ENCODE assay signal across 26 cellular contexts in genomic region chr7:78395298-78396120, GRCh38.
"Had no signal": no experiment of that assay in that cellular context is flagged by ENCODE, and none has a peak within 500 bp of the region (broad histone marks: within the 10 kb centered on the region; RNA-seq: fewer than 3 reads in every experiment).

No MANE protein-coding gene starts in this region.

- ATAC-seq: gastroesophageal sphincter, left lobe of liver, natural killer cell, right lobe of liver had no signal

- H3K27ac ChIP-seq: adrenal gland, brain microvascular endothelial cell, coronary artery, gastroesophageal sphincter, neural progenitor cell, right lobe of liver, skin epidermis, stomach, thyroid gland, upper lobe of left lung, VCaP had no signal

- H3K4me3 ChIP-seq: adrenal gland, coronary artery, gastroesophageal sphincter, neural progenitor cell, right lobe of liver, skin epidermis, stomach, thyroid gland, upper lobe of left lung had no signal

- H3K36me3 ChIP-seq: adrenal gland, brain microvascular endothelial cell, gastroesophageal sphincter, neural progenitor cell, right lobe of liver, stomach, thyroid gland, upper lobe of left lung had no signal

- H3K9me3 ChIP-seq: adrenal gland, gastroesophageal sphincter, right lobe of liver, stomach, thyroid gland, upper lobe of left lung had no signal

- H3K4me2 ChIP-seq: neural progenitor cell had no signal

- H3K36me3 Mint-ChIP-seq: activated naive CD8-positive, alpha-beta T cell; natural killer cell; neural progenitor cell had no signal

- H2AFZ ChIP-seq: neural progenitor cell had no signal

- H3K4me1 Mint-ChIP-seq: natural killer cell, neural progenitor cell had no signal

- H3K4me1 ChIP-seq: adrenal gland, gastroesophageal sphincter, right lobe of liver, stomach, upper lobe of left lung had no signal

- H3K9me3 Mint-ChIP-seq: neural progenitor cell had no signal

- DNase-seq: activated CD4-positive, alpha-beta T cell treated with anti-CD3 and anti-CD28 coated beads for 4 hours; activated CD4-positive, alpha-beta T cell treated with anti-CD3 and anti-CD28 coated beads, Interleukin-2, amount 50 U/mL, for 4 hours; activated effector memory CD4-positive, alpha-beta T cell treated with Interleukin-2 at 50 U/mL for 16 hours; activated naive CD4-positive, alpha-beta T cell treated with Interleukin-2 at 50 U/mL for 16 hours; activated T-cell treated with anti-CD3 and anti-CD28 coated beads for 4 hours; adrenal gland; aorta; brain microvascular endothelial cell; head of caudate nucleus; hypothalamus; natural killer cell; occipital lobe; posterior cingulate gyrus; right lobe of liver; stimulated activated CD4-positive, alpha-beta T cell treated with anti-CD3 and anti-CD28 coated beads, Interleukin-12 subunit alpha, Interleukin-12 subunit beta, amount 100 ng/mL, for 4 hours; stimulated activated CD4-positive, alpha-beta T cell treated with anti-CD3 and anti-CD28 coated beads, Interleukin-4, amount 100 ng/mL, for 1 hour; stomach; thyroid gland; upper lobe of left lung had no signal

- H3K27me3 ChIP-seq: adrenal gland, brain microvascular endothelial cell, gastroesophageal sphincter, neural progenitor cell, right lobe of liver, stomach, thyroid gland, upper lobe of left lung had no signal

- H3K4me3 Mint-ChIP-seq: activated naive CD8-positive, alpha-beta T cell; natural killer cell; neural progenitor cell had no signal

- H3K27ac Mint-ChIP-seq: activated naive CD8-positive, alpha-beta T cell; natural killer cell; neural progenitor cell had no signal
